8 cellular contexts compared by ENCODE assay signal in the genomic region with DNA sequence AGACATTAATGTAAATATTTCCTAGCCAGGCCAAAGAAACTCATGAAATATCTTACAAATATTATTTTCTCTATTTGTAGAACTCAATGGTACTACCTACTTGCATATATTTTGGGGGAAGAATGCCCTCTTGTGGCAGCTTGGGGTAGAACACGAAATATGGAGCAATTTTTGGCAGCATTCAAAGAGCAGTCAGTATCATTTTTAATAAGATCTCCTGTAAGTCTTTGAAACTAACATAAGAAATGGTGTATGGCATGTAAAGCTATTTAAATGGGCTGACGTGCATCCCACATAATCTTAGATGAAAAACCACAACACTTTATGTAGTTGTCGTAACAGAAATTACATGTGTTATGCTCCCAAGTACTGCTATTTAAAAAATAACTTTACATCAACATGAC.
A peak's percentile ranks its signal among the peaks of the same experiment; 100 is the strongest.
DNase-seq lines count a peak whose midpoint lies in the region; ATAC-seq, FAIRE-seq and TF ChIP-seq lines count a peak whose summit lies in the region.

No MANE protein-coding gene starts in this region.

- no peaks in the 10 kb centered on the region for H3K27me3 ChIP-seq in Caco-2 (replicated peaks; ENCODE audit: control insufficient read depth, insufficient read depth, low read length)
- H3K27me3 ChIP-seq in Loucy (ENCODE audit: insufficient read depth, low read length, poor library complexity, severe bottlenecking) = no peaks in the 10 kb centered on the region
- no peaks in the 10 kb centered on the region for H3K27me3 ChIP-seq in body of pancreas

- H3K4me1 ChIP-seq in Caco-2 (no peaks in the 10 kb centered on the region), Loucy (ENCODE audit: insufficient read depth, low read length, poor library complexity, severe bottlenecking) (no peaks in the 10 kb centered on the region), body of pancreas (no peaks in the 10 kb centered on the region)

- peak; percentile 53 to 74 for TF ChIP-seq CTCF in Caco-2 (IDR thresholded peaks at IDR 0.05; ENCODE audit: insufficient read depth in 1 of 2, low read depth in 1 of 2, low read length in 1 of 2, severe bottlenecking in 1 of 2, unreplicated experiment in 1 of 2)
- peak; percentile 93 for TF ChIP-seq CTCF in Loucy (conservative IDR thresholded peaks at IDR 0.05; ENCODE audit: low read length)
- TF ChIP-seq CTCF in body of pancreas (IDR thresholded peaks at IDR 0.05) = peak; percentile 32 to 74 (median 59)

- no peak overlapping the region for H3K4me2 ChIP-seq in Loucy (ENCODE audit: low read depth, low read length, poor library complexity, severe bottlenecking)

- no peak overlapping the region for H2AFZ ChIP-seq in Loucy (ENCODE audit: low read length)

- intact Hi-C loops in Caco-2 (cut with micrococcal nuclease; ENCODE audit: unreplicated experiment) (loop anchor here (1.0 to 5.0 kb wide), 4 partner anchors 29 to 421 kb away; no protein-coding TSS in a partner anchor), body of pancreas (cut with DNase I) (no loop called here)

- no peak overlapping the region for H3K9ac ChIP-seq in Loucy (ENCODE audit: low read depth, low read length, poor library complexity, severe bottlenecking)

- H3K27ac ChIP-seq in body of pancreas = no peak overlapping the region

- CTCF ChIA-PET in Caco-2 (lab: Charles Lee) = no interaction called here

- no peaks in the 10 kb centered on the region for H3K36me3 Mint-ChIP-seq in Caco-2 (ENCODE audit: insufficient read depth, unreplicated experiment)

- no peaks in the 10 kb centered on the region for H3F3A ChIP-seq in Loucy (ENCODE audit: low read depth)

- BruUV-seq in Caco-2 (replicated peaks; lab: Mats Ljungman, UMichigan) = no TSS peak

- POLR2A ChIA-PET in Caco-2 (lab: Charles Lee) = no interaction called here

- peaks cover 7% of the 10 kb centered on the region for H3K4me1 Mint-ChIP-seq in Caco-2 (ENCODE audit: low read depth, unreplicated experiment)

- H3K36me3 ChIP-seq in Caco-2 (ENCODE audit: control insufficient read depth, insufficient read depth, low read length) (no peaks in the 10 kb centered on the region), Loucy (ENCODE audit: insufficient read depth, low read length) (peaks cover 16% of the 10 kb centered on the region; the same call in 1 of the 2 replicates), body of pancreas (replicated peaks in 1 of 2; ENCODE audit: insufficient read depth in 1 of 2, low read depth in 2 of 2) (no peaks in the 10 kb centered on the region)

- ATAC-seq in GM19372 (IDR thresholded peaks at IDR 0.05; ENCODE audit: low read depth, unreplicated experiment) = peak; percentile 66
- ATAC-seq in body of pancreas = no peak

- no peak overlapping the region for H3K27ac Mint-ChIP-seq in Caco-2 (ENCODE audit: unreplicated experiment)

- H3K4me3 ChIP-seq in Caco-2 (ENCODE audit: low read depth, low read length) (no peak overlapping the region), Loucy (ENCODE audit: low read length, poor library complexity, severe bottlenecking) (no peak overlapping the region), body of pancreas (no peak overlapping the region)

- H3K9me3 ChIP-seq in Caco-2 (no peaks in the 10 kb centered on the region), Loucy (ENCODE audit: insufficient read depth, low read depth, low read length) (no peaks in the 10 kb centered on the region), body of pancreas (no peaks in the 10 kb centered on the region)

- H3K27me3 Mint-ChIP-seq in Caco-2 (ENCODE audit: insufficient read depth, unreplicated experiment) = no peaks in the 10 kb centered on the region

- DNase-seq in Caco-2 = peak; percentile 32 to 36
- peak; percentile 32 to 66 (median 58) for DNase-seq in body of pancreas
- DNase-seq in kidney tubule cell (ENCODE audit: low spot score) = peak; percentile 67
- DNase-seq in stimulated activated CD4-positive, alpha-beta T cell treated with anti-CD3 and anti-CD28 coated beads, TNF-alpha, amount 100 ng/mL, for 24 hours (ENCODE audit: low read depth in 3 of 3) = peak; percentile 18 to 46 (median 29)
- DNase-seq in GOT3 (lab: John Stamatoyannopoulos, UW) = no peak

- no peak overlapping the region for H3K4me3 Mint-ChIP-seq in Caco-2 (ENCODE audit: unreplicated experiment)

- no peaks in the 10 kb centered on the region for H3K9me2 ChIP-seq in Loucy (replicated peaks; ENCODE audit: low read depth, low read length)

- H4K20me1 ChIP-seq in Loucy (ENCODE audit: insufficient read depth, low read length, poor library complexity, severe bottlenecking) = no peaks in the 10 kb centered on the region

- no peak for TF ChIP-seq POLR2A in body of pancreas (IDR thresholded peaks at IDR 0.05)

- peak; percentile 91 for FAIRE-seq in TTC549 (lab: Jason Lieb, UNC)

- 28 to 33% methylated on average over 3 of the region's 3 CpGs for WGBS in body of pancreas, 2 donors

- no peaks in the 10 kb centered on the region for H3K9me3 Mint-ChIP-seq in Caco-2 (ENCODE audit: unreplicated experiment)

- H3K79me2 ChIP-seq in Loucy (ENCODE audit: insufficient read depth, low read length) = no peaks in the 10 kb centered on the region
